In genomic region chr5:75568202-75568601, GRCh38 we compare ENCODE assay signal across 17 cellular contexts. TPM values are rescaled to one million over a fixed set of nuclear protein-coding genes. Genes with fewer than 3 reads are reported as not detected.
A peak's percentile ranks its signal among the peaks of the same experiment; 100 is the strongest.
DNase-seq lines count a peak whose midpoint lies in the region; ATAC-seq, FAIRE-seq and TF ChIP-seq lines count a peak whose summit lies in the region.
"Had no signal": no experiment of that assay in that cellular context is flagged by ENCODE, and none has a peak within 500 bp of the region (broad histone marks: within the 10 kb centered on the region; RNA-seq: fewer than 3 reads in every experiment).

No MANE protein-coding gene starts in this region.

- H4K91ac ChIP-seq in trophoblast cell (ENCODE audit: low read depth, low read length) = no peak overlapping the region

- peaks cover 40% of the 10 kb centered on the region for H3K4me1 Mint-ChIP-seq in activated naive CD8-positive, alpha-beta T cell treated with anti-CD3 and anti-CD28 coated beads for 36 hours
- H3K4me1 Mint-ChIP-seq in CD4-positive, alpha-beta T cell (ENCODE audit: low read depth) = peaks cover 16% of the 10 kb centered on the region

- no peaks in the 10 kb centered on the region for H3K79me2 ChIP-seq in trophoblast cell (ENCODE audit: control insufficient read depth, insufficient read depth, low read length, poor library complexity)

- H3K4me2 ChIP-seq in A549 (peak overlapping the region; percentile 77), trophoblast cell (ENCODE audit: low read length) (no peak overlapping the region)

- no peak for TF ChIP-seq CTCF in A549 (IDR thresholded peaks at IDR 0.05)
- no peak for TF ChIP-seq CTCF in CD4-positive, alpha-beta T cell (IDR thresholded peaks at IDR 0.05)

- H3K4ac ChIP-seq in trophoblast cell (ENCODE audit: low read depth, low read length) = no peak overlapping the region

- no peak overlapping the region for H3K14ac ChIP-seq in trophoblast cell (ENCODE audit: low read length)

- H2BK12ac ChIP-seq in trophoblast cell (ENCODE audit: low read length) = no peak overlapping the region

- H2BK5ac ChIP-seq in trophoblast cell (ENCODE audit: low read depth, low read length, poor library complexity) = no peak overlapping the region

- ATAC-seq in A549 (no peak), GM18502 (IDR thresholded peaks at IDR 0.05; ENCODE audit: poor library complexity, unreplicated experiment) (peak; percentile 39), HG03066 (IDR thresholded peaks at IDR 0.05; ENCODE audit: low read depth, unreplicated experiment) (peak; percentile 26), GM21390 (IDR thresholded peaks at IDR 0.05; ENCODE audit: unreplicated experiment) (no peak)
- no peak for ATAC-seq in CD4-positive, alpha-beta T cell (ENCODE audit: poor library complexity)

- 60% methylated on average over 2 of the region's 2 CpGs for WGBS in A549 (ENCODE audit: missing lambda C conversion rate)
- WGBS in trophoblast cell (ENCODE audit: extremely low coverage, insufficient coverage, insufficient read length) = no CpG with 5 or more reads among the region's 2 CpGs

- no peak for TF ChIP-seq RAD21 in A549 (conservative IDR thresholded peaks at IDR 0.05 in 1 of 2, IDR thresholded peaks at IDR 0.05 in 1 of 2)

- CTCF ChIA-PET in A549 (lab: Yijun Ruan, JAX) = interaction anchor here (1.0 to 2.8 kb wide), 2 partner anchors 113 to 331 kb away, joined by 5 to 7 read pairs; partner anchors contain the start of gene ANKRD31
- CTCF ChIA-PET in CD4-positive, alpha-beta T cell (lab: Charles Lee) = interaction anchor here (1.2 kb wide), 1 partner anchor 11 kb away, joined by 4 read pairs; no protein-coding TSS in a partner anchor

- H4K12ac ChIP-seq in trophoblast cell (ENCODE audit: low read depth, low read length) = no peak overlapping the region

- H3K4me3 Mint-ChIP-seq in activated naive CD8-positive, alpha-beta T cell treated with anti-CD3 and anti-CD28 coated beads for 36 hours = no peak overlapping the region
- no peak overlapping the region for H3K4me3 Mint-ChIP-seq in CD4-positive, alpha-beta T cell

- peaks cover 11% of the 10 kb centered on the region for H3K9me3 ChIP-seq in A549
- no peaks in the 10 kb centered on the region for H3K9me3 ChIP-seq in CD4-positive, alpha-beta T cell (ENCODE audit: control insufficient read depth, low read length)
- no peaks in the 10 kb centered on the region for H3K9me3 ChIP-seq in trophoblast cell (ENCODE audit: insufficient read depth, low read depth, low read length)
- H3K9me3 ChIP-seq: prostate gland had no signal

- H3K27me3 Mint-ChIP-seq in activated naive CD8-positive, alpha-beta T cell treated with anti-CD3 and anti-CD28 coated beads for 36 hours = no peaks in the 10 kb centered on the region
- H3K27me3 Mint-ChIP-seq in CD4-positive, alpha-beta T cell = no peaks in the 10 kb centered on the region

- intact Hi-C loops in CD4-positive, alpha-beta T cell (cut with DNase I, micrococcal nuclease) = no loop called here

- no peak overlapping the region for H3K4me3 ChIP-seq in A549
- no peak overlapping the region for H3K4me3 ChIP-seq in trophoblast cell (ENCODE audit: low read depth, low read length)
- H3K4me3 ChIP-seq: BLaER1 treated with 17β-estradiol and CSF1 and Interleukin-3, amounts not matched to agents 10 nM and 100 nM; MG63; prostate gland had no signal

- no peak overlapping the region for H4K8ac ChIP-seq in trophoblast cell (ENCODE audit: low read depth, low read length)

- peak overlapping the region; percentile 78 to 87 for H3K27ac ChIP-seq in A549
- no peak overlapping the region for H3K27ac ChIP-seq in CD4-positive, alpha-beta T cell (ENCODE audit: low read depth, low read length)
- no peak overlapping the region for H3K27ac ChIP-seq in trophoblast cell (ENCODE audit: low read depth, low read length)
- H3K27ac ChIP-seq: prostate gland had no signal

- H3K9ac ChIP-seq in trophoblast cell (ENCODE audit: low read length) = no peak overlapping the region
- H3K9ac ChIP-seq: BLaER1 treated with 17β-estradiol and CSF1 and Interleukin-3, amounts not matched to agents 10 nM and 100 nM had no signal

- peaks cover 19% of the 10 kb centered on the region for H3K9me3 Mint-ChIP-seq in activated naive CD8-positive, alpha-beta T cell treated with anti-CD3 and anti-CD28 coated beads for 36 hours
- no peaks in the 10 kb centered on the region for H3K9me3 Mint-ChIP-seq in CD4-positive, alpha-beta T cell

- TF ChIP-seq EP300 in A549 (IDR thresholded peaks at IDR 0.05) = no peak

- H2AK5ac ChIP-seq in trophoblast cell (ENCODE audit: low read length) = no peak overlapping the region

- no peak for TF ChIP-seq POLR2A in A549 (IDR thresholded peaks at IDR 0.05; ENCODE audit: low read length)

- no peak overlapping the region for H2BK120ac ChIP-seq in trophoblast cell (ENCODE audit: insufficient read depth, low read length, poor library complexity)

- H3K36me3 ChIP-seq in trophoblast cell (ENCODE audit: control insufficient read depth in 1 of 2, insufficient read depth in 2 of 2, low read length in 2 of 2) = peaks cover 0 to 4% of the 10 kb centered on the region in 2 experiments
- H3K36me3 ChIP-seq: prostate gland had no signal

- no peak for FAIRE-seq in A549 (lab: Jason Lieb, UNC)
- FAIRE-seq: kidney had no signal

- DNase-seq in A549 (ENCODE audit: low read depth in 1 of 2, low spot score in 1 of 2) (no peak), trophoblast cell (no peak), NCI-H510A (lab: John Stamatoyannopoulos, UW) (no peak)
- DNase-seq in activated naive CD8-positive, alpha-beta T cell treated with anti-CD3 and anti-CD28 coated beads for 36 hours = no peak
- no peak for DNase-seq in CD4-positive, alpha-beta T cell
- DNase-seq: effector memory CD4-positive, alpha-beta T cell; kidney; stimulated activated CD4-positive, alpha-beta T cell treated with anti-CD3 and anti-CD28 coated beads, Interleukin-2, amount 100 ng/mL, for 24 hours; stimulated activated naive CD4-positive, alpha-beta T cell; T1000 had no signal

- H3K27ac Mint-ChIP-seq in activated naive CD8-positive, alpha-beta T cell treated with anti-CD3 and anti-CD28 coated beads for 36 hours = peak overlapping the region; percentile 94
- no peak overlapping the region for H3K27ac Mint-ChIP-seq in CD4-positive, alpha-beta T cell

- peaks cover 38% of the 10 kb centered on the region for H3K4me1 ChIP-seq in A549
- H3K4me1 ChIP-seq in trophoblast cell (ENCODE audit: control insufficient read depth in 1 of 2, insufficient read depth in 2 of 2, low read length in 2 of 2) = peaks cover 14 to 16% of the 10 kb centered on the region in 2 experiments
- H3K4me1 ChIP-seq: prostate gland had no signal

- no peak overlapping the region for H2AFZ ChIP-seq in trophoblast cell (ENCODE audit: insufficient read depth, low read length, poor library complexity)

- H3K79me1 ChIP-seq in trophoblast cell (ENCODE audit: low read length) = peaks cover 4% of the 10 kb centered on the region

- POLR2A ChIA-PET in A549 (lab: Yijun Ruan, JAX) = interaction anchor here (0.8 kb wide), 1 partner anchor 57 kb away, joined by 5 read pairs; the partner anchor contains the start of genes CERT1 and POLK
- POLR2A ChIA-PET in CD4-positive, alpha-beta T cell (lab: Charles Lee) = no interaction called here

- H3K23ac ChIP-seq in trophoblast cell (ENCODE audit: low read length) = no peak overlapping the region

- no peaks in the 10 kb centered on the region for H3K27me3 ChIP-seq in CD4-positive, alpha-beta T cell (ENCODE audit: control insufficient read depth, insufficient read depth, low read length)
- no peaks in the 10 kb centered on the region for H3K27me3 ChIP-seq in trophoblast cell (ENCODE audit: insufficient read depth, low read length)
- H3K27me3 ChIP-seq: BLaER1 treated with 17β-estradiol and CSF1 and Interleukin-3, amounts not matched to agents 10 nM and 100 nM; MG63 had no signal

- H3K18ac ChIP-seq in trophoblast cell (ENCODE audit: low read length) = no peak overlapping the region

- peaks cover 58% of the 10 kb centered on the region for H3K36me3 Mint-ChIP-seq in activated naive CD8-positive, alpha-beta T cell treated with anti-CD3 and anti-CD28 coated beads for 36 hours
- peaks cover 79% of the 10 kb centered on the region for H3K36me3 Mint-ChIP-seq in CD4-positive, alpha-beta T cell (ENCODE audit: low read depth)

RNA-seq across cellular contexts. Expression of gene ANKDD1B, which starts 43.1 kb away (rescaled TPM):
- polyA plus RNA-seq in A549 (2011; rRNA removed) = 0.14 and 0.30 TPM in 2 replicates
- 0.01 and 0.04 TPM in 2 replicates for polyA plus RNA-seq in A549 (2012; cell fraction: cytosol; rRNA removed)
- 0.05 and 0.11 TPM in 2 replicates for polyA plus RNA-seq in A549 (2012; cell fraction: nucleus; rRNA removed)
- polyA plus RNA-seq in A549 (2017; fragmentation: RNase III; extraction: RNeasy Plus Mini Kit Qiagen cat#74134 plus additional on column Dnase treatment) = 0.05 to 0.17 TPM (median 0.09 TPM) in 3 replicates
- polyA minus RNA-seq in A549 (2011; rRNA and poly(A)+ RNA removed) = not detected in 2 replicates
- not detected for total RNA-seq in activated naive CD8-positive, alpha-beta T cell treated with anti-CD3 and anti-CD28 coated beads for 36 hours
- under 1 TPM in 1 of 2 experiments, not detected in 1; 0.30 TPM for total RNA-seq in CD4-positive, alpha-beta T cell
- polyA plus RNA-seq in trophoblast cell (2013) = 0.07 and 0.10 TPM in 2 replicates
- total RNA-seq: NCI-H460 had no signal

RNA-seq across cellular contexts. Expression of gene POLK, which starts 56.5 kb away (rescaled TPM):
- polyA plus RNA-seq in A549 (2011; rRNA removed) = 39.8 and 41.6 TPM in 2 replicates
- polyA plus RNA-seq in A549 (2012; cell fraction: cytosol; rRNA removed) = 5.0 and 5.5 TPM in 2 replicates
- polyA plus RNA-seq in A549 (2012; cell fraction: nucleus; rRNA removed) = 4.2 and 4.8 TPM in 2 replicates
- polyA plus RNA-seq in A549 (2017; fragmentation: RNase III; extraction: RNeasy Plus Mini Kit Qiagen cat#74134 plus additional on column Dnase treatment) = 10.9 to 12.3 TPM (median 12.2 TPM) in 3 replicates
- 22.6 and 23.8 TPM in 2 replicates for polyA minus RNA-seq in A549 (2011; rRNA and poly(A)+ RNA removed)
- 10 to 100 TPM; 25.2 to 28.6 TPM for total RNA-seq in activated naive CD8-positive, alpha-beta T cell treated with anti-CD3 and anti-CD28 coated beads for 36 hours
- total RNA-seq in CD4-positive, alpha-beta T cell = 10 to 100 TPM; 10.0 to 10.3 TPM
- 6.5 and 7.2 TPM in 2 replicates for polyA plus RNA-seq in trophoblast cell (2013)

RNA-seq across cellular contexts. Expression of gene CERT1, which starts 56.8 kb away (rescaled TPM):
- 19.5 and 25.7 TPM in 2 replicates for polyA plus RNA-seq in A549 (2011; rRNA removed)
- 5.2 and 6.0 TPM in 2 replicates for polyA plus RNA-seq in A549 (2012; cell fraction: cytosol; rRNA removed)
- polyA plus RNA-seq in A549 (2012; cell fraction: nucleus; rRNA removed) = 6.7 and 8.1 TPM in 2 replicates
- 22.5 to 27.7 TPM (median 22.5 TPM) in 3 replicates for polyA plus RNA-seq in A549 (2017; fragmentation: RNase III; extraction: RNeasy Plus Mini Kit Qiagen cat#74134 plus additional on column Dnase treatment)
- polyA minus RNA-seq in A549 (2011; rRNA and poly(A)+ RNA removed) = 18.2 and 30.8 TPM in 2 replicates
- total RNA-seq in activated naive CD8-positive, alpha-beta T cell treated with anti-CD3 and anti-CD28 coated beads for 36 hours = 10 to 100 TPM; 23.3 to 24.2 TPM
- total RNA-seq in CD4-positive, alpha-beta T cell = 10 to 100 TPM; 26.5 to 28.7 TPM
- polyA plus RNA-seq in trophoblast cell (2013) = 20.3 and 20.5 TPM in 2 replicates

Comparison
In these comparisons a context has a peak if more than half of its experiments do, and no peak if none do; other contexts are left out.
1. ATAC-seq: peak in GM18502 (single experiment) and HG03066 (single experiment); none in A549 (0 of 2), GM21390 (single experiment) and CD4-positive, alpha-beta T cell (single experiment).
2. H3K27ac ChIP-seq: peak in A549 (2 of 2); none in CD4-positive, alpha-beta T cell (single experiment) and trophoblast cell (single experiment).